In the genomic region with DNA sequence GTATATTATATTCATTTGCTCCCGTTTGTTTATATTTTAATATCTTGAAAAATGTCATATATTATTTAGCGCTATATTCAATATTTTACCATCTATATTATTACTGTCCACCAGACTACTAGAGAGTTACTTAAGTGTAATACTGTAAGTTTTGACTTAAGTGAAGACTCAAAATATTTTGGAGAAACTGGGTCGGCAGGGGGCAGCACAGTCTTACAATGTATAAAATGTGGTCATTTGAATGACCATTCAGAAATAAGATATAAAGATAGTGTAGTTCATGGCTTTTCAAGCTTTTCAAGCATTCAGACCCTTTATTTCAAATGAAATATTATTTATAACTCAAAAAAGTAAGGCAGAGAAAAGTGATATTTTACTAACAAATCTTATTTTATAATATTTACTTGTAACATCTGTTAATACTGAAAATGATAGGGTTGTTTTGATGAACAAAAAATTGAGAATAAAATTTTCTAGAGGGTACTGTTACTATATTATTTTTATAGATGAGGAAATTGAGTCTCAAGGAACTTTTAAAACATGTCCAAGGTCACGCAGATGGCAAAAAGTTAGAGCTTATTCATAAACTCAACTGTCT, we compare ENCODE assay signal across 1 cellular context.
TF ChIP-seq lines count a peak whose summit lies in the region.

No MANE protein-coding gene starts in this region.

TF ChIP-seq in GM23338, 12 proteins besides CTCF, POLR2A, EP300 and RAD21 (continued from another document):
- TF ChIP-seq NANOG (IDR thresholded peaks at IDR 0.05; ENCODE audit: borderline replicate concordance) (no peak), EZH2phosphoT487 (IDR thresholded peaks at IDR 0.05; ENCODE audit: unreplicated experiment) (no peak), STAT1 (IDR thresholded peaks at IDR 0.05; ENCODE audit: unreplicated experiment) (no peak)
